Comparison of ENCODE assay signal across 16 cellular contexts in the genomic region with DNA sequence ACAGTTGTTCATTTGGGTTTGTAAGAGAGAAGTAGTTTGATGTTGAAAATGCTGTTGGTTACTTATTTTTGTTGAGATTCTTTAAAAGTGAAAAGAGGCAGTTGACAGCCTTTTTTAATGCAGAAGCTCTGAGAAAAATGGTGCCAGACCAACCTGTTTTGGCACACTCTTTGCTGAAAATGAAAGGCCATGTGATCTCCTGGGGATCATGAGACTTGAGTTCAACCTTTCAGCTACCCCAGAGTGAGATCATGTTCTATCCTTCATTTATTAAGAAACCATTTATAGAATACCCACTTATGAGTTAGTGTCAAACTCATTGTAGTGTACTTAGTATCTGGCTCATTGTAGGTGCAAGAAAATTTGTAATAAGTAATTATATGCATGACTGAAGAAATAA.
DNase-seq lines count a peak whose midpoint lies in the region; ATAC-seq and TF ChIP-seq lines count a peak whose summit lies in the region.
"Had no signal": no experiment of that assay in that cellular context is flagged by ENCODE, and none has a peak within 500 bp of the region (broad histone marks: within the 10 kb centered on the region; RNA-seq: fewer than 3 reads in every experiment).

No MANE protein-coding gene starts in this region.

- H3K27ac ChIP-seq in CD8-positive, alpha-beta T cell (ENCODE audit: low read depth, low read length): no peak overlapping the region
- 0 out of 2 replicates have a peak overlapping the region, but pooled peaks have one; percentile 53 for H3K27ac ChIP-seq in PC-9
- peak overlapping the region; percentile 11 for H3K27ac ChIP-seq in hepatocyte
- peak overlapping the region in 6 of 8 donors; percentile 3 to 82 (median 68) for H3K27ac ChIP-seq in spleen

- H3K9me3 ChIP-seq in CD8-positive, alpha-beta T cell (ENCODE audit: low read length): no peaks in the 10 kb centered on the region
- H3K9me3 ChIP-seq in PC-9 (ENCODE audit: insufficient read depth, low read depth): no peaks in the 10 kb centered on the region
- H3K9me3 ChIP-seq in hepatocyte (ENCODE audit: low read depth): no peaks in the 10 kb centered on the region
- no peaks in the 10 kb centered on the region for H3K9me3 ChIP-seq in spleen

- TF ChIP-seq POLR2A in spleen (IDR thresholded peaks at IDR 0.05): no peak

- peak overlapping the region; percentile 21 for H3K27ac Mint-ChIP-seq in CD8-positive, alpha-beta T cell

- no peaks in the 10 kb centered on the region for H3K27me3 ChIP-seq in CD8-positive, alpha-beta T cell (ENCODE audit: insufficient read depth, low read length)
- H3K27me3 ChIP-seq in PC-9 (ENCODE audit: insufficient read depth, low read depth) (no peaks in the 10 kb centered on the region), hepatocyte (no peaks in the 10 kb centered on the region), spleen (replicated peaks in 1 of 7) (no peaks in the 10 kb centered on the region)

- H3K79me2 ChIP-seq in PC-9 (ENCODE audit: low read depth): peaks cover 35% of the 10 kb centered on the region
- H3K79me2 ChIP-seq in hepatocyte: peaks cover 18% of the 10 kb centered on the region

- ATAC-seq in CD8-positive, alpha-beta T cell: no peak
- ATAC-seq in GM21786 (IDR thresholded peaks at IDR 0.05; ENCODE audit: unreplicated experiment): no peak
- ATAC-seq: Panc1 had no signal

- POLR2A ChIA-PET in CD8-positive, alpha-beta T cell (lab: Charles Lee): no interaction called here
- POLR2A ChIA-PET in PC-9 (lab: Charles Lee; ENCODE audit: unreplicated experiment): no interaction called here

- H3K9me2 ChIP-seq in PC-9 (ENCODE audit: insufficient read depth) (no peaks in the 10 kb centered on the region), hepatocyte (replicated peaks; ENCODE audit: insufficient read depth) (no peaks in the 10 kb centered on the region)

- H3K4me2 ChIP-seq in PC-9 (no peak overlapping the region), hepatocyte (no peak overlapping the region)

- H3K4me1 Mint-ChIP-seq in CD8-positive, alpha-beta T cell (ENCODE audit: low read depth): peaks cover 44% of the 10 kb centered on the region

- H3K4me1 ChIP-seq in CD8-positive, alpha-beta T cell (ENCODE audit: insufficient read depth, low read length): peaks cover 4% of the 10 kb centered on the region
- H3K4me1 ChIP-seq in PC-9 (replicated peaks; ENCODE audit: insufficient read depth): peaks cover 24% of the 10 kb centered on the region
- peaks cover 44% of the 10 kb centered on the region for H3K4me1 ChIP-seq in hepatocyte (ENCODE audit: insufficient read depth)
- H3K4me1 ChIP-seq in spleen: peaks cover 0 to 57% (median 17%) of the 10 kb centered on the region in 6 donors

- CTCF ChIA-PET in CD8-positive, alpha-beta T cell (lab: Charles Lee): interaction anchor here (0.6 to 1.3 kb wide), 2 partner anchors 79 to 197 kb away, joined by 3 to 5 read pairs; a partner anchor contains a TSS
- CTCF ChIA-PET in PC-9 (lab: Charles Lee): no interaction called here

- peaks cover 28% of the 10 kb centered on the region for H3K36me3 Mint-ChIP-seq in CD8-positive, alpha-beta T cell
- H3K36me3 Mint-ChIP-seq: IgD-negative memory B cell had no signal

- H3K9me3 Mint-ChIP-seq in CD8-positive, alpha-beta T cell: no peaks in the 10 kb centered on the region
- H3K9me3 Mint-ChIP-seq: CD4-positive, CD25-positive, alpha-beta regulatory T cell; IgD-negative memory B cell had no signal

- no TSS peak for BruUV-seq in PC-9 (replicated peaks; lab: Mats Ljungman, UMichigan)

- H3K27me3 Mint-ChIP-seq in CD8-positive, alpha-beta T cell (ENCODE audit: low read depth): no peaks in the 10 kb centered on the region
- H3K27me3 Mint-ChIP-seq: CD4-positive, CD25-positive, alpha-beta regulatory T cell; IgD-negative memory B cell had no signal

- no peak for TF ChIP-seq CTCF in CD8-positive, alpha-beta T cell (IDR thresholded peaks at IDR 0.05)
- no peak for TF ChIP-seq CTCF in PC-9 (conservative IDR thresholded peaks at IDR 0.05)
- no peak for TF ChIP-seq CTCF in hepatocyte (IDR thresholded peaks at IDR 0.05; ENCODE audit: poor library complexity)
- TF ChIP-seq CTCF in spleen (IDR thresholded peaks at IDR 0.05 in 8 of 11, conservative IDR thresholded peaks at IDR 0.05 in 3 of 11): no peak

- no peak overlapping the region for H3K4me3 ChIP-seq in CD8-positive, alpha-beta T cell (ENCODE audit: low read depth, low read length)
- H3K4me3 ChIP-seq in PC-9 (no peak overlapping the region), hepatocyte (no peak overlapping the region), spleen (no peak overlapping the region)

- intact Hi-C loops in CD8-positive, alpha-beta T cell (cut with DNase I, micrococcal nuclease): no loop called here
- intact Hi-C loops in PC-9 (cut with micrococcal nuclease; ENCODE audit: unreplicated experiment): no loop called here
- intact Hi-C loops in spleen (cut with DNase I; ENCODE audit: low total_unique reads): no loop called here

- H2AFZ ChIP-seq in PC-9: no peak overlapping the region
- H2AFZ ChIP-seq in hepatocyte: no peak overlapping the region

- peaks cover 25% of the 10 kb centered on the region for H3F3A ChIP-seq in PC-9 (ENCODE audit: insufficient read depth, low read depth)

- no peaks in the 10 kb centered on the region for H3K36me3 ChIP-seq in CD8-positive, alpha-beta T cell (ENCODE audit: insufficient read depth, low read length)
- H3K36me3 ChIP-seq in PC-9 (ENCODE audit: low read depth): 0 out of 2 replicates have a peak, but pooled peaks cover 4% of the 10 kb centered on the region
- no peaks in the 10 kb centered on the region for H3K36me3 ChIP-seq in hepatocyte (replicated peaks; ENCODE audit: insufficient read depth, low read depth)
- H3K36me3 ChIP-seq in spleen: no peaks in the 10 kb centered on the region

- H4K20me1 ChIP-seq in PC-9 (ENCODE audit: insufficient read depth) (no peaks in the 10 kb centered on the region), hepatocyte (ENCODE audit: insufficient read depth, poor library complexity, severe bottlenecking) (peaks cover 2% of the 10 kb centered on the region)

- no peak overlapping the region for H3K4me3 Mint-ChIP-seq in CD8-positive, alpha-beta T cell
- H3K4me3 Mint-ChIP-seq: CD4-positive, CD25-positive, alpha-beta regulatory T cell; IgD-negative memory B cell had no signal

- no peak for DNase-seq in CD8-positive, alpha-beta T cell
- no peak for DNase-seq in PC-9
- no peak for DNase-seq in hepatocyte (ENCODE audit: low spot score)
- no peak for DNase-seq in spleen
- no peak for DNase-seq in midbrain (lab: John Stamatoyannopoulos, UW)
- no peak for DNase-seq in stimulated activated CD4-positive, alpha-beta T cell treated with anti-CD3 and anti-CD28 coated beads, Interleukin-4, amount 100 ng/mL, for 4 hours
- DNase-seq: CD4-positive, CD25-positive, alpha-beta regulatory T cell; Kasumi-1; NCI-H1105; NCI-H1694; NCI-H510A treated with DMSO at 0.1 percent for 48 hours; NCI-H82; Right ventricle myocardium superior had no signal
